Comparison of ENCODE assay signal across 8 cellular contexts in genomic region chr22:19607198-19608113, GRCh38.
A peak's percentile ranks its signal among the peaks of the same experiment; 100 is the strongest.
DNase-seq lines count a peak whose midpoint lies in the region; ATAC-seq and TF ChIP-seq lines count a peak whose summit lies in the region.

No MANE protein-coding gene starts in this region.

- no peak overlapping the region for H3K27ac ChIP-seq in HUES64 (ENCODE audit: low read depth, low read length)
- H3K27ac ChIP-seq in skeletal muscle tissue (ENCODE audit: low read depth, low read length), result peak overlapping the region; percentile 40

- no peak for TF ChIP-seq CTCF in choroid plexus epithelial cell (conservative IDR thresholded peaks at IDR 0.05; ENCODE audit: low read depth, low read length)

- peaks cover 23% of the 10 kb centered on the region for H3K4me1 ChIP-seq in HUES64 (ENCODE audit: insufficient read depth, low read length)
- H3K4me1 ChIP-seq in skeletal muscle tissue (ENCODE audit: control insufficient read depth in 3 of 3, insufficient read depth in 3 of 3, low read length in 3 of 3), result peaks cover 14 to 28% (median 21%) of the 10 kb centered on the region in 3 donors

- ATAC-seq in GM19455 (IDR thresholded peaks at IDR 0.05; ENCODE audit: unreplicated experiment), result no peak

- peak overlapping the region; percentile 27; the same call in 1 of the 2 replicates for H3K9ac ChIP-seq in HUES64 (ENCODE audit: low read depth, low read length)
- no peak overlapping the region for H3K9ac ChIP-seq in skeletal muscle tissue (ENCODE audit: low read depth in 1 of 3, low read length in 3 of 3)

- H3K36me3 ChIP-seq in HUES64 (ENCODE audit: insufficient read depth, low read length) (no peaks in the 10 kb centered on the region), skeletal muscle tissue (ENCODE audit: control insufficient read depth in 3 of 3, insufficient read depth in 3 of 3, low read length in 3 of 3) (no peaks in the 10 kb centered on the region)

- H3K9me3 ChIP-seq in HUES64 (ENCODE audit: insufficient read depth, low read depth, low read length) (no peaks in the 10 kb centered on the region), skeletal muscle tissue (ENCODE audit: control insufficient read depth in 3 of 3, low read length in 3 of 3) (no peaks in the 10 kb centered on the region)

- H3K27me3 ChIP-seq in HUES64 (ENCODE audit: insufficient read depth, low read length) (no peaks in the 10 kb centered on the region), skeletal muscle tissue (ENCODE audit: control insufficient read depth in 3 of 3, insufficient read depth in 3 of 3, low read length in 3 of 3) (peaks cover 0 to 3% (median 0%) of the 10 kb centered on the region in 3 donors)

- 73% methylated on average over 29 of the region's 29 CpGs for WGBS in HUES64

- no peak overlapping the region for H3K4me3 ChIP-seq in HUES64 (ENCODE audit: low read length)
- H3K4me3 ChIP-seq in choroid plexus epithelial cell (ENCODE audit: low read depth, low read length), result no peak overlapping the region
- H3K4me3 ChIP-seq in skeletal muscle tissue (ENCODE audit: low read length in 3 of 3), result no peak overlapping the region

- DNase-seq in SW480 (ENCODE audit: low spot score) (peak; percentile 20), choroid plexus epithelial cell (ENCODE audit: low read depth) (peak; percentile 32), NCI-H446 (lab: John Stamatoyannopoulos, UW) (no peak), H4 (ENCODE audit: low spot score) (no peak), NOMO-1 (lab: John Stamatoyannopoulos, UW; ENCODE audit: unreplicated experiment in 2 of 2) (no peak)

Comparison
In these comparisons a context has a peak if more than half of its experiments do, and no peak if none do; other contexts are left out.
1. DNase-seq: peak in SW480 (single experiment) and choroid plexus epithelial cell (single experiment); none in NCI-H446 (0 of 2), H4 (single experiment) and NOMO-1 (0 of 2).